25 cellular contexts compared by ENCODE assay signal in genomic region chr13:89113744-89114143, GRCh38.
"Had no signal": no experiment of that assay in that cellular context is flagged by ENCODE, and none has a peak within 500 bp of the region (broad histone marks: within the 10 kb centered on the region; RNA-seq: fewer than 3 reads in every experiment).

No MANE protein-coding gene starts in this region.

- DNase-seq: activated CD4-positive, alpha-beta memory T cell treated with anti-CD3 and anti-CD28 coated beads, Interleukin-2, amount 10 ng/mL, durations not matched to agents 7 days and 5 days; activated CD4-positive, alpha-beta T cell treated with anti-CD3 and anti-CD28 coated beads for 1 hour; activated CD4-positive, alpha-beta T cell treated with anti-CD3 and anti-CD28 coated beads, Interleukin-2, amount 10 ng/mL, durations not matched to agents 7 days and 5 days; activated CD8-positive, alpha-beta memory T cell treated with anti-CD3 and anti-CD28 coated beads, Interleukin-2, amount 50 U/mL, for 48 hours; activated gamma-delta T cell; activated naive CD4-positive, alpha-beta T cell treated with anti-CD3 and anti-CD28 coated beads, Interleukin-2, amount 10 ng/mL, durations not matched to agents 7 days and 5 days; activated naive CD8-positive, alpha-beta T cell treated with anti-CD3 and anti-CD28 coated beads, Interleukin-2, amount 10 ng/mL, durations not matched to agents 7 days and 5 days; activated T-cell treated with anti-CD3 and anti-CD28 coated beads, Interleukin-2, amount 50 U/mL, for 24 hours; amniotic stem cell; brain microvascular endothelial cell; dorsolateral prefrontal cortex; effector memory CD4-positive, alpha-beta T cell; erythroblast; gastrocnemius medialis; glutamatergic neuron; left ventricle myocardium inferior; mucosa of descending colon; right lobe of liver; stimulated activated CD4-positive, alpha-beta T cell treated with anti-CD3 and anti-CD28 coated beads, Interleukin-2, amount 100 ng/mL, for 48 hours; stimulated activated naive CD4-positive, alpha-beta T cell treated with Interleukin-2 at 50 U/mL for 16 hours had no signal

- ATAC-seq: gastrocnemius medialis; mucosa of descending colon; natural killer cell treated with Interleukin-12 subunit alpha and Interleukin-12 subunit beta and Interleukin-15 and Interleukin-18, amount 100 ng/mL, for 72 hours; right lobe of liver had no signal

- H3K4me1 ChIP-seq: gastrocnemius medialis, left ventricle myocardium inferior, right lobe of liver, tibial nerve had no signal

- H3K36me3 ChIP-seq: brain microvascular endothelial cell, gastrocnemius medialis, left ventricle myocardium inferior, neutrophil, right lobe of liver, tibial nerve had no signal

- H3K27ac ChIP-seq: brain microvascular endothelial cell, coronary artery, dorsolateral prefrontal cortex, gastrocnemius medialis, left ventricle myocardium inferior, neutrophil, right lobe of liver, tibial nerve had no signal

- H3K4me1 Mint-ChIP-seq: activated CD4-positive, alpha-beta memory T cell treated with anti-CD3 and anti-CD28 coated beads, Interleukin-2, amount 10 ng/mL, durations not matched to agents 7 days and 5 days; activated CD4-positive, alpha-beta T cell treated with anti-CD3 and anti-CD28 coated beads, Interleukin-2, amount 10 ng/mL, durations not matched to agents 7 days and 5 days; activated naive CD4-positive, alpha-beta T cell treated with anti-CD3 and anti-CD28 coated beads, Interleukin-2, amount 10 ng/mL, durations not matched to agents 7 days and 5 days; activated naive CD8-positive, alpha-beta T cell treated with anti-CD3 and anti-CD28 coated beads, Interleukin-2, amount 10 ng/mL, durations not matched to agents 7 days and 5 days had no signal

- H3K27me3 Mint-ChIP-seq: activated CD4-positive, alpha-beta memory T cell treated with anti-CD3 and anti-CD28 coated beads, Interleukin-2, amount 10 ng/mL, durations not matched to agents 7 days and 5 days; activated CD4-positive, alpha-beta T cell treated with anti-CD3 and anti-CD28 coated beads, Interleukin-2, amount 10 ng/mL, durations not matched to agents 7 days and 5 days; activated naive CD4-positive, alpha-beta T cell treated with anti-CD3 and anti-CD28 coated beads, Interleukin-2, amount 10 ng/mL, durations not matched to agents 7 days and 5 days; activated naive CD8-positive, alpha-beta T cell treated with anti-CD3 and anti-CD28 coated beads, Interleukin-2, amount 10 ng/mL, durations not matched to agents 7 days and 5 days; activated T-cell treated with anti-CD3 and anti-CD28 coated beads, Interleukin-2, amount 50 U/mL, for 24 hours; natural killer cell treated with Interleukin-12 subunit alpha and Interleukin-12 subunit beta and Interleukin-15 and Interleukin-18, amount 100 ng/mL, for 72 hours had no signal

- H3K4me3 ChIP-seq: coronary artery, dorsolateral prefrontal cortex, gastrocnemius medialis, left ventricle myocardium inferior, lung, mucosa of descending colon, right lobe of liver, tibial nerve had no signal

- H3K4me3 Mint-ChIP-seq: activated CD4-positive, alpha-beta memory T cell treated with anti-CD3 and anti-CD28 coated beads, Interleukin-2, amount 10 ng/mL, durations not matched to agents 7 days and 5 days; activated CD4-positive, alpha-beta T cell treated with anti-CD3 and anti-CD28 coated beads, Interleukin-2, amount 10 ng/mL, durations not matched to agents 7 days and 5 days; activated naive CD4-positive, alpha-beta T cell treated with anti-CD3 and anti-CD28 coated beads, Interleukin-2, amount 10 ng/mL, durations not matched to agents 7 days and 5 days; activated naive CD8-positive, alpha-beta T cell treated with anti-CD3 and anti-CD28 coated beads, Interleukin-2, amount 10 ng/mL, durations not matched to agents 7 days and 5 days; activated T-cell treated with anti-CD3 and anti-CD28 coated beads, Interleukin-2, amount 50 U/mL, for 24 hours; natural killer cell treated with Interleukin-12 subunit alpha and Interleukin-12 subunit beta and Interleukin-15 and Interleukin-18, amount 100 ng/mL, for 72 hours had no signal

- H3K27me3 ChIP-seq: brain microvascular endothelial cell, dorsolateral prefrontal cortex, gastrocnemius medialis, neutrophil, right lobe of liver, tibial nerve had no signal

- H3K9me3 ChIP-seq: gastrocnemius medialis, mucosa of descending colon, neutrophil, right lobe of liver had no signal

- H3K36me3 Mint-ChIP-seq: activated naive CD4-positive, alpha-beta T cell treated with anti-CD3 and anti-CD28 coated beads, Interleukin-2, amount 10 ng/mL, durations not matched to agents 7 days and 5 days; activated naive CD8-positive, alpha-beta T cell treated with anti-CD3 and anti-CD28 coated beads, Interleukin-2, amount 10 ng/mL, durations not matched to agents 7 days and 5 days; natural killer cell treated with Interleukin-12 subunit alpha and Interleukin-12 subunit beta and Interleukin-15 and Interleukin-18, amount 100 ng/mL, for 72 hours had no signal

- H3K9me3 Mint-ChIP-seq: activated CD4-positive, alpha-beta T cell treated with anti-CD3 and anti-CD28 coated beads, Interleukin-2, amount 10 ng/mL, durations not matched to agents 7 days and 5 days; activated naive CD8-positive, alpha-beta T cell treated with anti-CD3 and anti-CD28 coated beads, Interleukin-2, amount 10 ng/mL, durations not matched to agents 7 days and 5 days; activated T-cell treated with anti-CD3 and anti-CD28 coated beads, Interleukin-2, amount 50 U/mL, for 24 hours; natural killer cell treated with Interleukin-12 subunit alpha and Interleukin-12 subunit beta and Interleukin-15 and Interleukin-18, amount 100 ng/mL, for 72 hours had no signal

- H3K27ac Mint-ChIP-seq: activated CD4-positive, alpha-beta memory T cell treated with anti-CD3 and anti-CD28 coated beads, Interleukin-2, amount 10 ng/mL, durations not matched to agents 7 days and 5 days; activated CD4-positive, alpha-beta T cell treated with anti-CD3 and anti-CD28 coated beads, Interleukin-2, amount 10 ng/mL, durations not matched to agents 7 days and 5 days; activated naive CD4-positive, alpha-beta T cell treated with anti-CD3 and anti-CD28 coated beads, Interleukin-2, amount 10 ng/mL, durations not matched to agents 7 days and 5 days; activated naive CD8-positive, alpha-beta T cell treated with anti-CD3 and anti-CD28 coated beads, Interleukin-2, amount 10 ng/mL, durations not matched to agents 7 days and 5 days; activated T-cell treated with anti-CD3 and anti-CD28 coated beads, Interleukin-2, amount 50 U/mL, for 24 hours; natural killer cell treated with Interleukin-12 subunit alpha and Interleukin-12 subunit beta and Interleukin-15 and Interleukin-18, amount 100 ng/mL, for 72 hours had no signal
